ENCODE assay signal across 14 cellular contexts in genomic region chr7:39300276-39300675, GRCh38.
"Had no signal": no experiment of that assay in that cellular context is flagged by ENCODE, and none has a peak within 500 bp of the region (broad histone marks: within the 10 kb centered on the region; RNA-seq: fewer than 3 reads in every experiment).

No MANE protein-coding gene starts in this region.

- ATAC-seq: activated CD8-positive, alpha-beta memory T cell treated with anti-CD3 and anti-CD28 coated beads, Interleukin-2, amount 10 ng/mL, durations not matched to agents 7 days and 5 days; natural killer cell; stimulated activated naive B cell treated with anti-CD40 and anti-IgM and Interleukin-4, amounts not matched to agents 10 μg/mL and 1 μg/mL and 100 μg/mL, for 72 hours; T-cell had no signal

- H3K4me3 ChIP-seq: skin epidermis, tibial nerve had no signal

- H3K9me3 ChIP-seq: tibial nerve had no signal

- H3K27me3 ChIP-seq: tibial nerve had no signal

- H3K36me3 ChIP-seq: tibial nerve had no signal

- H3K36me3 Mint-ChIP-seq: activated CD8-positive, alpha-beta memory T cell treated with anti-CD3 and anti-CD28 coated beads, Interleukin-2, amount 10 ng/mL, durations not matched to agents 7 days and 5 days; natural killer cell; stimulated activated naive B cell treated with anti-CD40 and anti-IgM and Interleukin-4, amounts not matched to agents 10 μg/mL and 1 μg/mL and 100 μg/mL, for 72 hours; T-cell had no signal

- H3K27ac ChIP-seq: skin epidermis, tibial nerve had no signal

- H3K27me3 Mint-ChIP-seq: activated CD8-positive, alpha-beta memory T cell treated with anti-CD3 and anti-CD28 coated beads, Interleukin-2, amount 10 ng/mL, durations not matched to agents 7 days and 5 days had no signal

- H3K4me3 Mint-ChIP-seq: activated CD8-positive, alpha-beta memory T cell treated with anti-CD3 and anti-CD28 coated beads, Interleukin-2, amount 10 ng/mL, durations not matched to agents 7 days and 5 days; natural killer cell; stimulated activated naive B cell treated with anti-CD40 and anti-IgM and Interleukin-4, amounts not matched to agents 10 μg/mL and 1 μg/mL and 100 μg/mL, for 72 hours; T-cell had no signal

- DNase-seq: activated CD4-positive, alpha-beta T cell treated with anti-CD3 and anti-CD28 coated beads, Interleukin-2, amount 50 U/mL, for 48 hours; activated CD8-positive, alpha-beta memory T cell treated with anti-CD3 and anti-CD28 coated beads, Interleukin-2, amount 10 ng/mL, durations not matched to agents 7 days and 5 days; activated naive CD4-positive, alpha-beta T cell treated with anti-CD3 and anti-CD28 coated beads, Interleukin-2, amount 50 U/mL, for 16 hours; activated T-cell treated with anti-CD3 and anti-CD28 coated beads, Interleukin-2, amount 50 U/mL, for 1 hour; mesenchymal stem cell; natural killer cell; retina; stimulated activated CD4-positive, alpha-beta T cell treated with anti-CD3 and anti-CD28 coated beads, Interleukin-15, amount 100 ng/mL, for 24 hours; stimulated activated CD4-positive, alpha-beta T cell treated with anti-CD3 and anti-CD28 coated beads, Interleukin-4, amount 100 ng/mL, for 1 hour; stimulated activated naive B cell treated with anti-CD40 and anti-IgM and Interleukin-4, amounts not matched to agents 10 μg/mL and 1 μg/mL and 100 μg/mL, for 72 hours; T-cell; T-helper 9 cell had no signal

- H3K9me3 Mint-ChIP-seq: natural killer cell, T-cell had no signal

- H3K4me1 ChIP-seq: tibial nerve had no signal

- H3K27ac Mint-ChIP-seq: activated CD8-positive, alpha-beta memory T cell treated with anti-CD3 and anti-CD28 coated beads, Interleukin-2, amount 10 ng/mL, durations not matched to agents 7 days and 5 days; natural killer cell; stimulated activated naive B cell treated with anti-CD40 and anti-IgM and Interleukin-4, amounts not matched to agents 10 μg/mL and 1 μg/mL and 100 μg/mL, for 72 hours; T-cell had no signal

- H3K4me1 Mint-ChIP-seq: activated CD8-positive, alpha-beta memory T cell treated with anti-CD3 and anti-CD28 coated beads, Interleukin-2, amount 10 ng/mL, durations not matched to agents 7 days and 5 days; natural killer cell; stimulated activated naive B cell treated with anti-CD40 and anti-IgM and Interleukin-4, amounts not matched to agents 10 μg/mL and 1 μg/mL and 100 μg/mL, for 72 hours; T-cell had no signal
